ENCODE assay signal across 1 cellular context in the genomic region with DNA sequence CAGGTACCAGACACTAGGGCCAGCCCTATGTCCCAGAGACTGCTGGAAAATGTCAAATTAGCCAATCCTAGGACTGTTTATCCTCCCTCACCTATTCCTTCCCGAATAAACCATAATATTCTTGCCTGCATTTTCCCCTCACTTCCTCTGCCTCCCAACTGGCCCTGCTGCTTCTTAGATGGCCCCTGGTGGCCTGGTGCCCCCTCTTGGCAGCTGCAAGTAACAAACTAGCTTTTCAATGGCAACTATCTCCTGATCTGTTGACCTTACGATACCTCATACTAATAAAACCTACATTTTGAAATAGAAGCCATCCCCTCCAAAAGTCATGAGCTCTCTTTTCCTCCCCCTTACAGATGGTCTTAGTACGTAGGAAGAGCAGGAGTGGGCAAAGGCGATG.
TF ChIP-seq lines count a peak whose summit lies in the region.

No MANE protein-coding gene starts in this region.

TF ChIP-seq in liver, 16 proteins besides CTCF, POLR2A, EP300 and RAD21 (continued from another document):
- TF ChIP-seq, protein P1, sequence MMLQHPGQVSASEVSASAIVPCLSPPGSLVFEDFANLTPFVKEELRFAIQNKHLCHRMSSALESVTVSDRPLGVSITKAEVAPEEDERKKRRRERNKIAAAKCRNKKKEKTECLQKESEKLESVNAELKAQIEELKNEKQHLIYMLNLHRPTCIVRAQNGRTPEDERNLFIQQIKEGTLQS (IDR thresholded peaks at IDR 0.05): no peak
- TF ChIP-seq NR2F2 (IDR thresholded peaks at IDR 0.05): no peak
- no peak for TF ChIP-seq SP1 (IDR thresholded peaks at IDR 0.05)
- TF ChIP-seq YY1 (IDR thresholded peaks at IDR 0.05): no peak
- TF ChIP-seq, protein P2, sequence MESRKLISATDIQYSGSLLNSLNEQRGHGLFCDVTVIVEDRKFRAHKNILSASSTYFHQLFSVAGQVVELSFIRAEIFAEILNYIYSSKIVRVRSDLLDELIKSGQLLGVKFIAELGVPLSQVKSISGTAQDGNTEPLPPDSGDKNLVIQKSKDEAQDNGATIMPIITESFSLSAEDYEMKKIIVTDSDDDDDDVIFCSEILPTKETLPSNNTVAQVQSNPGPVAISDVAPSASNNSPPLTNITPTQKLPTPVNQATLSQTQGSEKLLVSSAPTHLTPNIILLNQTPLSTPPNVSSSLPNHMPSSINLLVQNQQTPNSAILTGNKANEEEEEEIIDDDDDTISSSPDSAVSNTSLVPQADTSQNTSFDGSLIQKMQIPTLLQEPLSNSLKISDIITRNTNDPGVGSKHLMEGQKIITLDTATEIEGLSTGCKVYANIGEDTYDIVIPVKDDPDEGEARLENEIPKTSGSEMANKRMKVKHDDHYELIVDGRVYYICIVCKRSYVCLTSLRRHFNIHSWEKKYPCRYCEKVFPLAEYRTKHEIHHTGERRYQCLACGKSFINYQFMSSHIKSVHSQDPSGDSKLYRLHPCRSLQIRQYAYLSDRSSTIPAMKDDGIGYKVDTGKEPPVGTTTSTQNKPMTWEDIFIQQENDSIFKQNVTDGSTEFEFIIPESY (IDR thresholded peaks at IDR 0.05): no peak
- TF ChIP-seq TAF1 (conservative IDR thresholded peaks at IDR 0.05): no peak
